27 cellular contexts compared by ENCODE assay signal in genomic region chr6:98560418-98560817, GRCh38.
"Had no signal": no experiment of that assay in that cellular context is flagged by ENCODE, and none has a peak within 500 bp of the region (broad histone marks: within the 10 kb centered on the region; RNA-seq: fewer than 3 reads in every experiment).

No MANE protein-coding gene starts in this region.

- H3K4me1 Mint-ChIP-seq: memory B cell; mesothelial cell of epicardium; naive B cell; stimulated activated naive B cell treated with anti-CD40 and anti-IgM and Interleukin-4, amounts not matched to agents 10 μg/mL and 1 μg/mL and 100 μg/mL, for 72 hours had no signal

- H3K4me1 ChIP-seq: esophagus squamous epithelium, heart right ventricle, parathyroid adenoma, right atrium auricular region, suprapubic skin, vagina had no signal

- H3K9me3 ChIP-seq: esophagus squamous epithelium, heart right ventricle, mucosa of descending colon, right atrium auricular region, suprapubic skin, vagina had no signal

- H3K4me3 Mint-ChIP-seq: memory B cell; mesothelial cell of epicardium; naive B cell; natural killer cell treated with Interleukin-12 subunit alpha and Interleukin-12 subunit beta and Interleukin-15 and Interleukin-18, amount 100 ng/mL, for 72 hours; neural progenitor cell; stimulated activated naive B cell treated with anti-CD40 and anti-IgM and Interleukin-4, amounts not matched to agents 10 μg/mL and 1 μg/mL and 100 μg/mL, for 72 hours; stimulated activated naive CD8-positive, alpha-beta T cell treated with anti-CD3 and anti-CD28 coated beads, Interleukin-15, Interleukin-2, amounts not matched to agents 100 ng/mL and 50 ng/mL, for 24 hours had no signal

- H3K27ac Mint-ChIP-seq: memory B cell; mesothelial cell of epicardium; naive B cell; natural killer cell treated with Interleukin-12 subunit alpha and Interleukin-12 subunit beta and Interleukin-15 and Interleukin-18, amount 100 ng/mL, for 72 hours; progenitor cell of endocrine pancreas; stimulated activated naive B cell treated with anti-CD40 and anti-IgM and Interleukin-4, amounts not matched to agents 10 μg/mL and 1 μg/mL and 100 μg/mL, for 72 hours; stimulated activated naive CD8-positive, alpha-beta T cell treated with anti-CD3 and anti-CD28 coated beads, Interleukin-15, Interleukin-2, amounts not matched to agents 100 ng/mL and 50 ng/mL, for 24 hours had no signal

- DNase-seq: dermis blood vessel endothelial cell; effector memory CD4-positive, alpha-beta T cell; erythroblast; esophagus squamous epithelium; foreskin melanocyte; glutamatergic neuron; heart right ventricle; hippocampal formation; left ventricle myocardium superior; mucosa of descending colon; naive B cell; stimulated activated CD4-positive, alpha-beta T cell treated with anti-CD3 and anti-CD28 coated beads, Interleukin-4, amount 100 ng/mL, for 4 hours; stimulated activated naive B cell treated with anti-CD40 and anti-IgM and Interleukin-4, amounts not matched to agents 10 μg/mL and 1 μg/mL and 100 μg/mL, for 72 hours; trophoblast cell had no signal

- H3K9ac ChIP-seq: neural progenitor cell, parathyroid adenoma had no signal

- H3K27me3 ChIP-seq: esophagus squamous epithelium, heart right ventricle, neural progenitor cell, right atrium auricular region, suprapubic skin, vagina had no signal

- H3K27me3 Mint-ChIP-seq: memory B cell; naive B cell; natural killer cell treated with Interleukin-12 subunit alpha and Interleukin-12 subunit beta and Interleukin-15 and Interleukin-18, amount 100 ng/mL, for 72 hours; progenitor cell of endocrine pancreas had no signal

- H2AFZ ChIP-seq: neural progenitor cell, parathyroid adenoma had no signal

- H3K4me2 ChIP-seq: neural progenitor cell had no signal

- H3K79me2 ChIP-seq: parathyroid adenoma had no signal

- H3K36me3 ChIP-seq: esophagus squamous epithelium, heart right ventricle, neural progenitor cell, right atrium auricular region, suprapubic skin, vagina had no signal

- H3K9me3 Mint-ChIP-seq: mesothelial cell of epicardium; neural progenitor cell; stimulated activated naive B cell treated with anti-CD40 and anti-IgM and Interleukin-4, amounts not matched to agents 10 μg/mL and 1 μg/mL and 100 μg/mL, for 72 hours; stimulated activated naive CD8-positive, alpha-beta T cell treated with anti-CD3 and anti-CD28 coated beads, Interleukin-15, Interleukin-2, amounts not matched to agents 100 ng/mL and 50 ng/mL, for 24 hours had no signal

- H3K27ac ChIP-seq: coronary artery, esophagus squamous epithelium, heart right ventricle, parathyroid adenoma, right atrium auricular region, suprapubic skin, vagina had no signal

- ATAC-seq: heart right ventricle; left ventricle myocardium superior; mucosa of descending colon; natural killer cell treated with Interleukin-12 subunit alpha and Interleukin-12 subunit beta and Interleukin-15 and Interleukin-18, amount 100 ng/mL, for 72 hours; sciatic nerve had no signal

- H3K4me3 ChIP-seq: coronary artery, esophagus squamous epithelium, heart right ventricle, lung, mucosa of descending colon, neural progenitor cell, right atrium auricular region, suprapubic skin, vagina had no signal

- H3K36me3 Mint-ChIP-seq: memory B cell; mesothelial cell of epicardium; naive B cell; natural killer cell treated with Interleukin-12 subunit alpha and Interleukin-12 subunit beta and Interleukin-15 and Interleukin-18, amount 100 ng/mL, for 72 hours; neural progenitor cell; stimulated activated naive B cell treated with anti-CD40 and anti-IgM and Interleukin-4, amounts not matched to agents 10 μg/mL and 1 μg/mL and 100 μg/mL, for 72 hours had no signal
